In the genomic region with DNA sequence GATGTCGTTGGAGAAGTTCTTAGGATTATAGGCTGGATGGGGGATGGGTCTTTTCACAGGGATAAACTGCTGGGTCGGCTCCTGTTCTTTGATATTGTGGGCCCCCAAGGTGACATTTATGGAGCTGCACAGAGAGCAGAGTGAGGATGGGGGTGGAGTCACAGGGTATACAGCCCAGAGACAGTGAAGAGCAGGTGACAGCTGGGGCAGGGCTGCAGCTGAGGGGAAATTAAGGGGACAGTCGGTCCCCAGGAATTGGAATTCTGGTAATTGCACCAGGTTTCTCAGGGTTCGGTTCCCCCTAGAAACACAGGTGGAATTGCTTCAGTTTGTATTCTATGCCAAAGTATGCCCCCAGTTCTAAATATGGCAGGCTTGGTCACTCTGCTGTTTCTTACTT, we compare ENCODE assay signal across 31 cellular contexts. TPM values are rescaled to one million over a fixed set of nuclear protein-coding genes. Genes with fewer than 3 reads are reported as not detected.
A peak's percentile ranks its signal among the peaks of the same experiment; 100 is the strongest.
DNase-seq lines count a peak whose midpoint lies in the region; ATAC-seq and TF ChIP-seq lines count a peak whose summit lies in the region.
"Had no signal": no experiment of that assay in that cellular context is flagged by ENCODE, and none has a peak within 500 bp of the region (broad histone marks: within the 10 kb centered on the region; RNA-seq: fewer than 3 reads in every experiment).

No MANE protein-coding gene starts in this region.

- no peaks in the 10 kb centered on the region for H3K79me2 ChIP-seq in PC-9 (ENCODE audit: low read depth)

- DNase-seq in activated naive CD4-positive, alpha-beta T cell treated with anti-CD3 and anti-CD28 coated beads, Interleukin-2, amount 10 ng/mL, durations not matched to agents 7 days and 5 days: no peak
- no peak for DNase-seq in activated naive CD4-positive, alpha-beta T cell treated with anti-CD3 and anti-CD28 coated beads, Interleukin-2, amount 50 U/mL, for 16 hours
- DNase-seq in activated CD8-positive, alpha-beta T cell treated with anti-CD3 and anti-CD28 coated beads for 36 hours: no peak
- no peak for DNase-seq in activated naive CD8-positive, alpha-beta T cell treated with anti-CD3 and anti-CD28 coated beads for 36 hours
- no peak for DNase-seq in stimulated activated effector memory CD8-positive, alpha-beta T cell treated with anti-CD3 and anti-CD28 coated beads, Interleukin-12 subunit alpha, Interleukin-12 subunit beta, amount 100 ng/mL, for 72 hours (ENCODE audit: low spot score in 2 of 2)
- no peak for DNase-seq in stimulated activated CD4-positive, alpha-beta T cell treated with anti-CD3 and anti-CD28 coated beads, Interleukin-4, amount 100 ng/mL, for 4 hours
- no peak for DNase-seq in PC-9
- DNase-seq: activated CD4-positive, CD25-positive, alpha-beta regulatory T cell; activated effector memory CD4-positive, alpha-beta T cell treated with anti-CD3 and anti-CD28 coated beads, Interleukin-2, amount 50 U/mL, for 16 hours; dorsolateral prefrontal cortex; heart right ventricle; HFFc6; midbrain; MV-4-11; naive thymus-derived CD4-positive, alpha-beta T cell; NCI-H1436 treated with DMSO at 0.1 percent for 48 hours; NCI-H2107; NCI-H82; psoas muscle; sigmoid colon; stimulated activated CD4-positive, alpha-beta T cell treated with anti-CD3 and anti-CD28 coated beads, Interleukin-12 subunit alpha, Interleukin-12 subunit beta, amount 100 ng/mL, for 4 hours; stimulated activated CD4-positive, alpha-beta T cell treated with anti-CD3 and anti-CD28 coated beads, Interleukin-2, amount 100 ng/mL, for 48 hours; substantia nigra; trophoblast cell had no signal

- no peaks in the 10 kb centered on the region for H3F3A ChIP-seq in PC-9 (ENCODE audit: insufficient read depth, low read depth)

- BruUV-seq in PC-9 (replicated peaks; lab: Mats Ljungman, UMichigan): no TSS peak

- ATAC-seq in activated CD8-positive, alpha-beta T cell treated with anti-CD3 and anti-CD28 coated beads for 36 hours: no peak
- no peak for ATAC-seq in stimulated activated effector memory CD8-positive, alpha-beta T cell treated with anti-CD3 and anti-CD28 coated beads, Interleukin-12 subunit alpha, Interleukin-12 subunit beta, amount 100 ng/mL, for 72 hours
- ATAC-seq: heart right ventricle, psoas muscle had no signal

- intact Hi-C loops in activated CD8-positive, alpha-beta T cell treated with anti-CD3 and anti-CD28 coated beads for 36 hours (cut with micrococcal nuclease): loop anchor here (5.0 kb wide), 1 partner anchor 60 kb away; no protein-coding TSS in a partner anchor
- intact Hi-C loops in PC-9 (cut with micrococcal nuclease; ENCODE audit: unreplicated experiment): no loop called here

- peaks cover 17% of the 10 kb centered on the region for H3K4me1 Mint-ChIP-seq in activated naive CD4-positive, alpha-beta T cell treated with anti-CD3 and anti-CD28 coated beads, Interleukin-2, amount 10 ng/mL, durations not matched to agents 7 days and 5 days
- H3K4me1 Mint-ChIP-seq in activated CD8-positive, alpha-beta T cell treated with anti-CD3 and anti-CD28 coated beads for 36 hours (ENCODE audit: low read depth): peaks cover 48% of the 10 kb centered on the region
- H3K4me1 Mint-ChIP-seq in activated naive CD8-positive, alpha-beta T cell treated with anti-CD3 and anti-CD28 coated beads for 36 hours: peaks cover 45% of the 10 kb centered on the region
- H3K4me1 Mint-ChIP-seq in stimulated activated effector memory CD8-positive, alpha-beta T cell treated with anti-CD3 and anti-CD28 coated beads, Interleukin-12 subunit alpha, Interleukin-12 subunit beta, amount 100 ng/mL, for 72 hours: peaks cover 85% of the 10 kb centered on the region

- no peaks in the 10 kb centered on the region for H3K27me3 ChIP-seq in PC-9 (ENCODE audit: insufficient read depth, low read depth)
- H3K27me3 ChIP-seq: BLaER1, dorsolateral prefrontal cortex, sigmoid colon had no signal

- CTCF ChIA-PET in activated naive CD4-positive, alpha-beta T cell treated with anti-CD3 and anti-CD28 coated beads, Interleukin-2, amount 10 ng/mL, durations not matched to agents 7 days and 5 days (lab: Charles Lee): interaction anchor here (0.6 to 3.9 kb wide), 2 partner anchors 61 to 77 kb away, joined by 3 to 13 read pairs; no protein-coding TSS in a partner anchor
- CTCF ChIA-PET in activated CD8-positive, alpha-beta T cell treated with anti-CD3 and anti-CD28 coated beads for 36 hours (lab: Charles Lee): interaction anchor here (4.0 kb wide), 1 partner anchor 47 kb away, joined by 20 read pairs; no protein-coding TSS in a partner anchor
- CTCF ChIA-PET in PC-9 (lab: Charles Lee): no interaction called here

- H2AFZ ChIP-seq in PC-9: no peak overlapping the region

- H3K4me2 ChIP-seq in PC-9: no peak overlapping the region
- H3K4me2 ChIP-seq: BLaER1 had no signal

- no peak overlapping the region for H3K4me3 ChIP-seq in PC-9
- H3K4me3 ChIP-seq: BLaER1, dorsolateral prefrontal cortex, psoas muscle, sigmoid colon had no signal

- POLR2A ChIA-PET in activated CD8-positive, alpha-beta T cell treated with anti-CD3 and anti-CD28 coated beads for 36 hours (lab: Charles Lee): interaction anchor here (0.8 to 1.4 kb wide), 3 partner anchors 40 to 58 kb away, joined by 3 to 5 read pairs (median 4); no protein-coding TSS in a partner anchor
- POLR2A ChIA-PET in PC-9 (lab: Charles Lee; ENCODE audit: unreplicated experiment): no interaction called here

- no peaks in the 10 kb centered on the region for H4K20me1 ChIP-seq in PC-9 (ENCODE audit: insufficient read depth)
- H4K20me1 ChIP-seq: BLaER1 had no signal

- no peak overlapping the region for H3K27ac Mint-ChIP-seq in activated naive CD4-positive, alpha-beta T cell treated with anti-CD3 and anti-CD28 coated beads, Interleukin-2, amount 10 ng/mL, durations not matched to agents 7 days and 5 days
- H3K27ac Mint-ChIP-seq in activated CD8-positive, alpha-beta T cell treated with anti-CD3 and anti-CD28 coated beads for 36 hours: peak overlapping the region; percentile 95
- peak overlapping the region; percentile 89 for H3K27ac Mint-ChIP-seq in activated naive CD8-positive, alpha-beta T cell treated with anti-CD3 and anti-CD28 coated beads for 36 hours
- H3K27ac Mint-ChIP-seq in stimulated activated effector memory CD8-positive, alpha-beta T cell treated with anti-CD3 and anti-CD28 coated beads, Interleukin-12 subunit alpha, Interleukin-12 subunit beta, amount 100 ng/mL, for 72 hours: peak overlapping the region; percentile 98
- H3K27ac Mint-ChIP-seq: HFFc6, IgD-negative memory B cell had no signal

- peaks cover 4% of the 10 kb centered on the region for H3K27me3 Mint-ChIP-seq in activated naive CD4-positive, alpha-beta T cell treated with anti-CD3 and anti-CD28 coated beads, Interleukin-2, amount 10 ng/mL, durations not matched to agents 7 days and 5 days
- H3K27me3 Mint-ChIP-seq in activated CD8-positive, alpha-beta T cell treated with anti-CD3 and anti-CD28 coated beads for 36 hours: peaks cover 2% of the 10 kb centered on the region
- peaks cover 4% of the 10 kb centered on the region for H3K27me3 Mint-ChIP-seq in activated naive CD8-positive, alpha-beta T cell treated with anti-CD3 and anti-CD28 coated beads for 36 hours

- H3K4me3 Mint-ChIP-seq in activated naive CD4-positive, alpha-beta T cell treated with anti-CD3 and anti-CD28 coated beads, Interleukin-2, amount 10 ng/mL, durations not matched to agents 7 days and 5 days: peak overlapping the region; percentile 28
- H3K4me3 Mint-ChIP-seq in activated CD8-positive, alpha-beta T cell treated with anti-CD3 and anti-CD28 coated beads for 36 hours: peak overlapping the region; percentile 93
- H3K4me3 Mint-ChIP-seq in activated naive CD8-positive, alpha-beta T cell treated with anti-CD3 and anti-CD28 coated beads for 36 hours: peak overlapping the region; percentile 86
- peak overlapping the region; percentile 96 for H3K4me3 Mint-ChIP-seq in stimulated activated effector memory CD8-positive, alpha-beta T cell treated with anti-CD3 and anti-CD28 coated beads, Interleukin-12 subunit alpha, Interleukin-12 subunit beta, amount 100 ng/mL, for 72 hours
- H3K4me3 Mint-ChIP-seq: HFFc6, IgD-negative memory B cell had no signal

- H3K36me3 ChIP-seq in PC-9 (ENCODE audit: low read depth): no peaks in the 10 kb centered on the region
- H3K36me3 ChIP-seq: BLaER1, heart right ventricle, sigmoid colon had no signal

- H3K9me2 ChIP-seq in PC-9 (ENCODE audit: insufficient read depth): no peaks in the 10 kb centered on the region

- no peaks in the 10 kb centered on the region for H3K36me3 Mint-ChIP-seq in activated naive CD4-positive, alpha-beta T cell treated with anti-CD3 and anti-CD28 coated beads, Interleukin-2, amount 10 ng/mL, durations not matched to agents 7 days and 5 days
- peaks cover 52% of the 10 kb centered on the region for H3K36me3 Mint-ChIP-seq in activated CD8-positive, alpha-beta T cell treated with anti-CD3 and anti-CD28 coated beads for 36 hours (ENCODE audit: low read depth)
- peaks cover 49% of the 10 kb centered on the region for H3K36me3 Mint-ChIP-seq in activated naive CD8-positive, alpha-beta T cell treated with anti-CD3 and anti-CD28 coated beads for 36 hours
- H3K36me3 Mint-ChIP-seq in stimulated activated effector memory CD8-positive, alpha-beta T cell treated with anti-CD3 and anti-CD28 coated beads, Interleukin-12 subunit alpha, Interleukin-12 subunit beta, amount 100 ng/mL, for 72 hours: peaks cover 73% of the 10 kb centered on the region

- no peaks in the 10 kb centered on the region for H3K9me3 Mint-ChIP-seq in activated naive CD4-positive, alpha-beta T cell treated with anti-CD3 and anti-CD28 coated beads, Interleukin-2, amount 10 ng/mL, durations not matched to agents 7 days and 5 days
- H3K9me3 Mint-ChIP-seq in activated CD8-positive, alpha-beta T cell treated with anti-CD3 and anti-CD28 coated beads for 36 hours: peaks cover 2% of the 10 kb centered on the region
- H3K9me3 Mint-ChIP-seq in activated naive CD8-positive, alpha-beta T cell treated with anti-CD3 and anti-CD28 coated beads for 36 hours: no peaks in the 10 kb centered on the region
- H3K9me3 Mint-ChIP-seq in stimulated activated effector memory CD8-positive, alpha-beta T cell treated with anti-CD3 and anti-CD28 coated beads, Interleukin-12 subunit alpha, Interleukin-12 subunit beta, amount 100 ng/mL, for 72 hours: no peaks in the 10 kb centered on the region
- H3K9me3 Mint-ChIP-seq: IgD-negative memory B cell had no signal

- no peak for TF ChIP-seq CTCF in activated CD8-positive, alpha-beta T cell treated with anti-CD3 and anti-CD28 coated beads for 36 hours (IDR thresholded peaks at IDR 0.05)
- TF ChIP-seq CTCF in PC-9 (conservative IDR thresholded peaks at IDR 0.05): no peak

- no peaks in the 10 kb centered on the region for H3K9me3 ChIP-seq in PC-9 (ENCODE audit: insufficient read depth, low read depth)
- H3K9me3 ChIP-seq: BLaER1, heart right ventricle, psoas muscle, sigmoid colon had no signal

- no peaks in the 10 kb centered on the region for H3K4me1 ChIP-seq in PC-9 (replicated peaks; ENCODE audit: insufficient read depth)
- H3K4me1 ChIP-seq: BLaER1, heart right ventricle, psoas muscle, sigmoid colon had no signal

- no peak overlapping the region for H3K27ac ChIP-seq in PC-9
- H3K27ac ChIP-seq: BLaER1, dorsolateral prefrontal cortex, psoas muscle, sigmoid colon had no signal

RNA-seq across cellular contexts. Expression of a gene that starts 1.7 kb away (rescaled TPM):
- 1,000 to 10,000 TPM; 1,751 to 1,779 TPM for total RNA-seq in activated CD8-positive, alpha-beta T cell treated with anti-CD3 and anti-CD28 coated beads for 36 hours
- 1,000 to 10,000 TPM; 1,271 to 1,284 TPM for total RNA-seq in activated naive CD8-positive, alpha-beta T cell treated with anti-CD3 and anti-CD28 coated beads for 36 hours
- total RNA-seq in PC-9 (2021): not detected in 2 replicates
- total RNA-seq: chondrocyte, frontal cortex, H1, HFFc6, kidney epithelial cell had no signal

RNA-seq across cellular contexts. Expression of a gene that starts 22.9 kb away (rescaled TPM):
- total RNA-seq in activated CD8-positive, alpha-beta T cell treated with anti-CD3 and anti-CD28 coated beads for 36 hours: 10 to 100 TPM; 55.0 to 61.3 TPM
- 10 to 100 TPM; 48.1 to 51.4 TPM for total RNA-seq in activated naive CD8-positive, alpha-beta T cell treated with anti-CD3 and anti-CD28 coated beads for 36 hours
- total RNA-seq in PC-9 (2021): not detected in 2 replicates
- total RNA-seq: chondrocyte, frontal cortex, H1, HFFc6, kidney epithelial cell, lower leg skin had no signal

RNA-seq across cellular contexts. Expression of a gene that starts 56.3 kb away (rescaled TPM):
- not detected for total RNA-seq in activated CD8-positive, alpha-beta T cell treated with anti-CD3 and anti-CD28 coated beads for 36 hours
- total RNA-seq in activated naive CD8-positive, alpha-beta T cell treated with anti-CD3 and anti-CD28 coated beads for 36 hours: not detected
- total RNA-seq in PC-9 (2021): not detected in 2 replicates
- total RNA-seq: chondrocyte, frontal cortex, H1, HFFc6, kidney epithelial cell had no signal

Comparison
In these comparisons a context has a peak if more than half of its experiments do, and no peak if none do; other contexts are left out.
1. H3K4me3 Mint-ChIP-seq: peak in every context shown above with its lines; median percentile 96 in stimulated activated effector memory CD8-positive, alpha-beta T cell treated with anti-CD3 and anti-CD28 coated beads, Interleukin-12 subunit alpha, Interleukin-12 subunit beta, amount 100 ng/mL, for 72 hours; 93 in activated CD8-positive, alpha-beta T cell treated with anti-CD3 and anti-CD28 coated beads for 36 hours; 86 in activated naive CD8-positive, alpha-beta T cell treated with anti-CD3 and anti-CD28 coated beads for 36 hours; 28 in activated naive CD4-positive, alpha-beta T cell treated with anti-CD3 and anti-CD28 coated beads, Interleukin-2, amount 10 ng/mL, durations not matched to agents 7 days and 5 days.
2. RNA of a gene that starts 1.7 kb away (total RNA-seq): 1,751 to 1,779 TPM in activated CD8-positive, alpha-beta T cell treated with anti-CD3 and anti-CD28 coated beads for 36 hours and 1,271 to 1,284 TPM in activated naive CD8-positive, alpha-beta T cell treated with anti-CD3 and anti-CD28 coated beads for 36 hours; not detected in PC-9; every median in the first group is over 1,000 times any median in the second.
3. RNA of a gene that starts 22.9 kb away (total RNA-seq): 55.0 to 61.3 TPM in activated CD8-positive, alpha-beta T cell treated with anti-CD3 and anti-CD28 coated beads for 36 hours and 48.1 to 51.4 TPM in activated naive CD8-positive, alpha-beta T cell treated with anti-CD3 and anti-CD28 coated beads for 36 hours; not detected in PC-9; every median in the first group is over 10 times any median in the second.